Comparison of ENCODE assay signal across 13 cellular contexts in genomic region chr16:83420206-83420760, GRCh38.
A peak's percentile ranks its signal among the peaks of the same experiment; 100 is the strongest.
DNase-seq lines count a peak whose midpoint lies in the region; TF ChIP-seq lines count a peak whose summit lies in the region.
"Had no signal": no experiment of that assay in that cellular context is flagged by ENCODE, and none has a peak within 500 bp of the region (broad histone marks: within the 10 kb centered on the region; RNA-seq: fewer than 3 reads in every experiment).

No MANE protein-coding gene starts in this region.

- H3K4me3 Mint-ChIP-seq in activated CD4-positive, alpha-beta T cell treated with anti-CD3 and anti-CD28 coated beads, Interleukin-2, amount 10 ng/mL, durations not matched to agents 7 days and 5 days, result no peak overlapping the region
- H3K4me3 Mint-ChIP-seq: activated CD8-positive, alpha-beta T cell treated with anti-CD3 and anti-CD28 coated beads for 36 hours; stimulated activated naive CD8-positive, alpha-beta T cell treated with anti-CD3 and anti-CD28 coated beads, Interleukin-15, Interleukin-2, amounts not matched to agents 100 ng/mL and 50 ng/mL, for 24 hours had no signal

- H3K27ac ChIP-seq in liver (ENCODE audit: low read depth in 1 of 2, low read length in 2 of 2), result no peak overlapping the region

- in situ Hi-C loops in T47D (cut with HindIII; ENCODE audit: low pct_unique_long_range_greater_than_20kb, low sequenced_read_pairs), result no loop called here
- in situ Hi-C loops in GM13976 (cut with MboI; ENCODE audit: low sequenced_read_pairs, unreplicated experiment), result no loop called here

- H3K36me3 ChIP-seq in liver (ENCODE audit: control insufficient read depth in 4 of 4, insufficient read depth in 3 of 4, low read depth in 1 of 4, low read length in 3 of 4), result no peaks in the 10 kb centered on the region

- TF ChIP-seq RAD21 in liver (IDR thresholded peaks at IDR 0.05), result no peak

- CTCF ChIA-PET in activated CD4-positive, alpha-beta T cell treated with anti-CD3 and anti-CD28 coated beads, Interleukin-2, amount 10 ng/mL, durations not matched to agents 7 days and 5 days (lab: Charles Lee), result interaction anchor here (1.1 kb wide), 1 partner anchor 10 kb away, joined by 3 read pairs; no protein-coding TSS in a partner anchor

- WGBS in liver, result 62% methylated on average over 9 of the region's 9 CpGs

- no peak overlapping the region for H3K4me3 ChIP-seq in liver (ENCODE audit: low read depth in 1 of 3, low read length in 3 of 3)

- no peak overlapping the region for H3K9ac ChIP-seq in liver (ENCODE audit: low read depth in 1 of 2, low read length in 2 of 2)

- no peak overlapping the region for H3K27ac Mint-ChIP-seq in activated CD4-positive, alpha-beta T cell treated with anti-CD3 and anti-CD28 coated beads, Interleukin-2, amount 10 ng/mL, durations not matched to agents 7 days and 5 days
- H3K27ac Mint-ChIP-seq: activated CD8-positive, alpha-beta T cell treated with anti-CD3 and anti-CD28 coated beads for 36 hours; stimulated activated naive CD8-positive, alpha-beta T cell treated with anti-CD3 and anti-CD28 coated beads, Interleukin-15, Interleukin-2, amounts not matched to agents 100 ng/mL and 50 ng/mL, for 24 hours had no signal

- POLR2A ChIA-PET in activated CD4-positive, alpha-beta T cell treated with anti-CD3 and anti-CD28 coated beads, Interleukin-2, amount 10 ng/mL, durations not matched to agents 7 days and 5 days (lab: Charles Lee), result no interaction called here

- H3K4me1 Mint-ChIP-seq in activated CD4-positive, alpha-beta T cell treated with anti-CD3 and anti-CD28 coated beads, Interleukin-2, amount 10 ng/mL, durations not matched to agents 7 days and 5 days, result no peaks in the 10 kb centered on the region

- peaks cover 0 to 2% (median 0%) of the 10 kb centered on the region in 4 donors for H3K27me3 ChIP-seq in liver (ENCODE audit: control insufficient read depth in 4 of 4, insufficient read depth in 4 of 4, low read length in 3 of 4)

- H3K36me3 Mint-ChIP-seq in activated CD4-positive, alpha-beta T cell treated with anti-CD3 and anti-CD28 coated beads, Interleukin-2, amount 10 ng/mL, durations not matched to agents 7 days and 5 days (ENCODE audit: low read depth), result no peaks in the 10 kb centered on the region

- no peaks in the 10 kb centered on the region for H3K27me3 Mint-ChIP-seq in activated CD4-positive, alpha-beta T cell treated with anti-CD3 and anti-CD28 coated beads, Interleukin-2, amount 10 ng/mL, durations not matched to agents 7 days and 5 days
- H3K27me3 Mint-ChIP-seq: activated CD8-positive, alpha-beta T cell treated with anti-CD3 and anti-CD28 coated beads for 36 hours; stimulated activated naive CD8-positive, alpha-beta T cell treated with anti-CD3 and anti-CD28 coated beads, Interleukin-15, Interleukin-2, amounts not matched to agents 100 ng/mL and 50 ng/mL, for 24 hours had no signal

- H3K9me3 ChIP-seq in liver (ENCODE audit: control insufficient read depth in 4 of 4, low read length in 3 of 4), result no peaks in the 10 kb centered on the region

- no peak for TF ChIP-seq CTCF in liver (IDR thresholded peaks at IDR 0.05; ENCODE audit: low read depth, low read length, missing input control)
- no peak for TF ChIP-seq CTCF in GM13976 (IDR thresholded peaks at IDR 0.05; ENCODE audit: borderline replicate concordance, control extremely low read depth, extremely low read depth, insufficient read depth, missing control alignments)

- H3K9me3 Mint-ChIP-seq in activated CD4-positive, alpha-beta T cell treated with anti-CD3 and anti-CD28 coated beads, Interleukin-2, amount 10 ng/mL, durations not matched to agents 7 days and 5 days, result peaks cover 4% of the 10 kb centered on the region
- H3K9me3 Mint-ChIP-seq: activated CD8-positive, alpha-beta T cell treated with anti-CD3 and anti-CD28 coated beads for 36 hours had no signal

- no peaks in the 10 kb centered on the region for H3K4me1 ChIP-seq in liver (ENCODE audit: control insufficient read depth in 4 of 4, insufficient read depth in 4 of 4, low read length in 3 of 4)

- DNase-seq in EL (peak; percentile 33), M059J (ENCODE audit: low read depth) (peak; percentile 47), T47D (ENCODE audit: low read depth in 1 of 2, low spot score in 1 of 2) (peak; percentile 18 to 75), GM13976 (ENCODE audit: low spot score) (no peak), SKM-1 (lab: John Stamatoyannopoulos, UW; ENCODE audit: unreplicated experiment) (no peak)
- DNase-seq in stimulated activated CD4-positive, alpha-beta T cell treated with anti-CD3 and anti-CD28 coated beads, Interleukin-15, amount 100 ng/mL, for 24 hours, result no peak
- DNase-seq in activated CD4-positive, alpha-beta T cell treated with anti-CD3 and anti-CD28 coated beads, Interleukin-2, amount 10 ng/mL, durations not matched to agents 7 days and 5 days, result no peak
- DNase-seq: activated CD8-positive, alpha-beta T cell treated with anti-CD3 and anti-CD28 coated beads for 36 hours; COR-L47; NCI-H187; SIG-M5 had no signal

TF ChIP-seq in liver, 16 proteins besides CTCF, POLR2A, EP300 and RAD21:
- TF ChIP-seq REST (IDR thresholded peaks at IDR 0.05), result peak; percentile 99
- no peak for TF ChIP-seq MAX (IDR thresholded peaks at IDR 0.05)
- TF ChIP-seq EGR1 (IDR thresholded peaks at IDR 0.05; ENCODE audit: low read depth in 2 of 2), result no peak
- no peak for TF ChIP-seq FOXA2 (IDR thresholded peaks at IDR 0.05)
- TF ChIP-seq ATF3 (IDR thresholded peaks at IDR 0.05), result no peak
- TF ChIP-seq GABPA (IDR thresholded peaks at IDR 0.05 in 1 of 2, conservative IDR thresholded peaks at IDR 0.05 in 1 of 2), result no peak

Comparison
In these comparisons a context has a peak if more than half of its experiments do, and no peak if none do; other contexts are left out.
1. DNase-seq: peak in EL (single experiment), M059J (single experiment) and T47D (2 of 2); none in stimulated activated CD4-positive, alpha-beta T cell treated with anti-CD3 and anti-CD28 coated beads, Interleukin-15, amount 100 ng/mL, for 24 hours (single experiment), activated CD4-positive, alpha-beta T cell treated with anti-CD3 and anti-CD28 coated beads, Interleukin-2, amount 10 ng/mL, durations not matched to agents 7 days and 5 days (single experiment), GM13976 (single experiment) and SKM-1 (single experiment).